ENCODE assay signal across 7 cellular contexts in genomic region chr19:1237027-1237659, GRCh38. TPM values are rescaled to one million over a fixed set of nuclear protein-coding genes. Genes with fewer than 3 reads are reported as not detected.
DNase-seq lines count a peak whose midpoint lies in the region; ATAC-seq, FAIRE-seq and TF ChIP-seq lines count a peak whose summit lies in the region.
"Had no signal": no experiment of that assay in that cellular context is flagged by ENCODE, and none has a peak within 500 bp of the region (broad histone marks: within the 10 kb centered on the region; RNA-seq: fewer than 3 reads in every experiment).

No MANE protein-coding gene starts in this region.

- H4K20me1 ChIP-seq in GM23248 (ENCODE audit: insufficient read depth) (no peaks in the 10 kb centered on the region), GM12878 (ENCODE audit: control insufficient read depth, insufficient read depth) (no peaks in the 10 kb centered on the region)

- no peak for TF ChIP-seq RAD21 in GM12878 (IDR thresholded peaks at IDR 0.05; ENCODE audit: insufficient read depth, low read depth, low read length)

- no peaks in the 10 kb centered on the region for H3K27me3 Mint-ChIP-seq in nephron progenitor cell (ENCODE audit: low read depth, poor library complexity)
- H3K27me3 Mint-ChIP-seq in CD8-positive, alpha-beta memory T cell = peaks cover 6 to 8% of the 10 kb centered on the region in 2 donors

- SMC1A ChIA-PET in GM12878 (lab: Charles Lee; ENCODE audit: uncharacterized antibody, unreplicated experiment) = no interaction called here

- peak overlapping the region; percentile 70 for H2AFZ ChIP-seq in GM23248
- H2AFZ ChIP-seq in GM12878 (ENCODE audit: control insufficient read depth, low read depth, low read length) = no peak overlapping the region

- no peak overlapping the region for H3K27ac Mint-ChIP-seq in nephron progenitor cell
- no peak overlapping the region for H3K27ac Mint-ChIP-seq in CD8-positive, alpha-beta memory T cell

- H3K9ac ChIP-seq in GM23248 (peak overlapping the region; percentile 76), GM12878 (ENCODE audit: control insufficient read depth, insufficient read depth, low read length) (no peak overlapping the region; the same call in 1 of the 2 replicates)

- RAD21 ChIA-PET in GM12878 (lab: Charles Lee; ENCODE audit: unreplicated experiment) = interaction anchor here (0.6 kb wide), 1 partner anchor 124 kb away, joined by 3 read pairs; no protein-coding TSS in a partner anchor

- no peak for ATAC-seq in GM12878
- ATAC-seq in omental fat pad (ENCODE audit: low FRiP score) = no peak
- no peak for ATAC-seq in HG02623 (IDR thresholded peaks at IDR 0.05; ENCODE audit: unreplicated experiment)

- H3K27me3 ChIP-seq in GM23248 (replicated peaks; ENCODE audit: insufficient read depth) (no peaks in the 10 kb centered on the region), GM12878 (replicated peaks in 1 of 2; ENCODE audit: control insufficient read depth in 2 of 2, insufficient read depth in 2 of 2, low read length in 1 of 2) (peaks cover 0 to 10% of the 10 kb centered on the region in 2 experiments; a peak in 3 of 4 replicates)
- no peaks in the 10 kb centered on the region for H3K27me3 ChIP-seq in CD8-positive, alpha-beta memory T cell (ENCODE audit: insufficient read depth, low read length, poor library complexity, severe bottlenecking)

- CTCF ChIA-PET in GM12878 (lab: Yijun Ruan, JAX) = no interaction called here
- CTCF ChIA-PET in CD8-positive, alpha-beta memory T cell (lab: Charles Lee) = no interaction called here

- H3K79me2 ChIP-seq in GM23248 (ENCODE audit: insufficient read depth) = peaks cover 9% of the 10 kb centered on the region
- H3K79me2 ChIP-seq in GM12878 (ENCODE audit: control insufficient read depth, insufficient read depth, low read length) = peaks cover 5% of the 10 kb centered on the region

- H3F3A ChIP-seq in GM23248 (ENCODE audit: insufficient read depth) = peaks cover 21% of the 10 kb centered on the region

- FAIRE-seq in GM12878 (lab: Jason Lieb, UNC) = no peak

- H3K4me1 ChIP-seq in GM23248 (ENCODE audit: insufficient read depth) (peaks cover 13% of the 10 kb centered on the region), GM12878 (ENCODE audit: control insufficient read depth, insufficient read depth, low read length) (peaks cover 8% of the 10 kb centered on the region; the same call in 1 of the 2 replicates)
- peaks cover 24% of the 10 kb centered on the region for H3K4me1 ChIP-seq in CD8-positive, alpha-beta memory T cell (ENCODE audit: insufficient read depth, low read length)

- no peak for TF ChIP-seq POLR2A in GM12878 (IDR thresholded peaks at IDR 0.05; ENCODE audit: low read depth, low read length)

- no TSS peak for BruUV-seq in GM12878 (replicated peaks; lab: Mats Ljungman, UMichigan)

- H3K36me3 ChIP-seq in GM23248 (ENCODE audit: low read depth) (no peaks in the 10 kb centered on the region), GM12878 (ENCODE audit: control insufficient read depth in 2 of 2, insufficient read depth in 2 of 2, low read length in 1 of 2) (no peaks in the 10 kb centered on the region)
- H3K36me3 ChIP-seq in CD8-positive, alpha-beta memory T cell (ENCODE audit: insufficient read depth, low read length) = no peaks in the 10 kb centered on the region

- H3K9me3 Mint-ChIP-seq in nephron progenitor cell = no peaks in the 10 kb centered on the region
- no peaks in the 10 kb centered on the region for H3K9me3 Mint-ChIP-seq in CD8-positive, alpha-beta memory T cell

- H3K9me3 ChIP-seq in GM23248 (ENCODE audit: low read depth) = no peaks in the 10 kb centered on the region
- no peaks in the 10 kb centered on the region; the same call in 2 of the 3 replicates for H3K9me3 ChIP-seq in GM12878 (replicated peaks; ENCODE audit: control insufficient read depth, insufficient read depth, low read length)
- no peaks in the 10 kb centered on the region for H3K9me3 ChIP-seq in CD8-positive, alpha-beta memory T cell (ENCODE audit: low read length)

- H3K4me3 ChIP-seq in GM23248 (peak overlapping the region; percentile 78), GM12878 (peak overlapping the region; percentile 36; the same call in 1 of the 2 replicates)
- no peak overlapping the region for H3K4me3 ChIP-seq in CD8-positive, alpha-beta memory T cell (ENCODE audit: low read length)

- POLR2A ChIA-PET in GM12878 (lab: Charles Lee) = interaction anchor here (0.6 kb wide), 1 partner anchor 150 kb away, joined by 3 read pairs; no protein-coding TSS in a partner anchor
- POLR2A ChIA-PET in CD8-positive, alpha-beta memory T cell (lab: Charles Lee) = no interaction called here

- H3K4me3 Mint-ChIP-seq in nephron progenitor cell = peak overlapping the region; percentile 75
- peak overlapping the region in 2 of 7 donors; percentile 34 to 59 for H3K4me3 Mint-ChIP-seq in CD8-positive, alpha-beta memory T cell

- TF ChIP-seq CTCF in GM12878 (IDR thresholded peaks at IDR 0.05 in 2 of 3, conservative IDR thresholded peaks at IDR 0.05 in 1 of 3; ENCODE audit: control insufficient read depth in 2 of 3, extremely low read depth in 1 of 3, insufficient read depth in 1 of 3, low read depth in 3 of 3, low read length in 3 of 3) (no peak), nephron progenitor cell (IDR thresholded peaks at IDR 0.05) (no peak), omental fat pad (IDR thresholded peaks at IDR 0.05) (no peak)

- no peaks in the 10 kb centered on the region for H3K36me3 Mint-ChIP-seq in nephron progenitor cell (ENCODE audit: low read depth)
- H3K36me3 Mint-ChIP-seq in CD8-positive, alpha-beta memory T cell = peaks cover 0 to 3% (median 0%) of the 10 kb centered on the region in 3 donors

- intact Hi-C loops in GM12878 (cut with micrococcal nuclease; ENCODE audit: unreplicated experiment) = no loop called here

- peak; percentile 62 for DNase-seq in GM23248
- no peak for DNase-seq in GM12878 (ENCODE audit: low read depth, low spot score)
- DNase-seq in nephron progenitor cell = peak; percentile 45
- DNase-seq in omental fat pad (ENCODE audit: low spot score) = no peak
- DNase-seq in CD8-positive, alpha-beta memory T cell = no peak

- H3K9me2 ChIP-seq in GM23248 (ENCODE audit: insufficient read depth) = no peaks in the 10 kb centered on the region

- TF ChIP-seq EP300 in GM12878 (IDR thresholded peaks at IDR 0.05; ENCODE audit: borderline replicate concordance in 1 of 2, control insufficient read depth in 1 of 2, low read depth in 2 of 2, low read length in 2 of 2) = no peak

- no peak overlapping the region for H3K27ac ChIP-seq in GM23248
- H3K27ac ChIP-seq in GM12878 (ENCODE audit: control insufficient read depth, insufficient read depth) = no peak overlapping the region
- no peak overlapping the region for H3K27ac ChIP-seq in CD8-positive, alpha-beta memory T cell (ENCODE audit: low read depth, low read length)

- in situ Hi-C loops in GM23248 (cut with MboI) = no loop called here
- in situ Hi-C loops in GM12878 (cut with MboI) = no loop called here

- 1% methylated on average over 18 to 56 of the region's 60 CpGs for WGBS in GM23248 (ENCODE audit: low coverage in 1 of 2, low lambda C conversion rate in 2 of 2, missing lambda C conversion rate in 2 of 2), 2 experiments
- 3% methylated on average over 29 of the region's 60 CpGs for WGBS in GM12878 (ENCODE audit: insufficient coverage, insufficient replicate concordance, low lambda C conversion rate, missing lambda C conversion rate)

- H3K4me1 Mint-ChIP-seq in nephron progenitor cell = peaks cover 26% of the 10 kb centered on the region
- H3K4me1 Mint-ChIP-seq in CD8-positive, alpha-beta memory T cell = peaks cover 16 to 35% (median 18%) of the 10 kb centered on the region in 3 donors

- H3K4me2 ChIP-seq in GM23248 (ENCODE audit: unreplicated experiment) (peak overlapping the region; percentile 74), GM12878 (ENCODE audit: control insufficient read depth, insufficient read depth) (peak overlapping the region; percentile 15; the same call in 1 of the 2 replicates)

RNA-seq across cellular contexts. Expression of gene CBARP, which starts 0.7 kb away (rescaled TPM):
- total RNA-seq in GM23248 (2014; rRNA removed; shearing (Covaris generic)) = 2.7 and 4.5 TPM in 2 replicates
- 0.29 and 0.41 TPM in 2 replicates for polyA plus RNA-seq in GM23248 (2016; fragmentation: Nextera tagmentation; extraction: Ambion mirVana)
- 1.2 and 1.3 TPM in 2 replicates for total RNA-seq in GM12878 (2013; cell fraction: nucleolus; rRNA removed)
- 0.44 and 0.51 TPM in 2 replicates for total RNA-seq in GM12878 (2014; rRNA removed)
- total RNA-seq in GM12878 (2014; rRNA removed; fragmentation: Illumina TruSeq; extraction: Trizol) = 0.05 and 0.09 TPM in 2 replicates
- 0.59 and 0.61 TPM in 2 replicates for total RNA-seq in GM12878 (2021)
- 0.12 TPM for polyA plus RNA-seq in GM12878 (2011; ENCODE audit: low read depth)
- 0.03 and 0.04 TPM in 2 replicates for polyA plus RNA-seq in GM12878 (2011; rRNA removed)
- 0.09 and 0.28 TPM in 2 replicates for polyA plus RNA-seq in GM12878 (2011; cell fraction: cytosol; rRNA removed)
- polyA plus RNA-seq in GM12878 (2011; cell fraction: nucleus; rRNA removed) = 2.0 and 2.3 TPM in 2 replicates
- 1.2 and 1.9 TPM in 2 replicates for polyA plus RNA-seq in GM12878 (2012)
- 0.04 TPM in 1 of 2 replicates, not detected in the other for polyA plus RNA-seq in GM12878 (2014; fragmentation: Illumina TruSeq; extraction: Trizol)
- polyA plus RNA-seq in GM12878 (2014; fragmentation: Nextera tagmentation; extraction: Ambion mirVana) = not detected
- polyA plus RNA-seq in GM12878 (2014; rRNA removed) = 0.55 and 0.93 TPM in 2 replicates
- polyA plus RNA-seq in GM12878 (2016; fragmentation: Nextera tagmentation; extraction: Ambion mirVana) = under 1 TPM in 1 of 2 experiments, not detected in 1; 0.18 TPM
- polyA minus RNA-seq in GM12878 (2011; rRNA and poly(A)+ RNA removed) = not detected in 2 replicates
- 0.83 TPM in 1 of 2 replicates, not detected in the other for polyA minus RNA-seq in GM12878 (2011; cell fraction: cytosol; rRNA and poly(A)+ RNA removed)
- polyA minus RNA-seq in GM12878 (2011; cell fraction: nucleus; rRNA and poly(A)+ RNA removed) = 0.19 TPM in 1 of 2 replicates, not detected in the other
- total RNA-seq in omental fat pad = 10 to 100 TPM in 1 of 4 donors, 1 to 10 TPM in 1, under 1 TPM in 1, not detected in 1; 0.63 to 19.6 (median 2.2) TPM
- under 1 TPM; 0.22 to 0.80 TPM for total RNA-seq in CD8-positive, alpha-beta memory T cell
- polyA plus RNA-seq in CD8-positive, alpha-beta memory T cell = not detected
- total RNA-seq: mononuclear cell had no signal

RNA-seq across cellular contexts. Expression of gene ATP5F1D, which starts 4.4 kb away (rescaled TPM):
- 27.4 and 38.9 TPM in 2 replicates for total RNA-seq in GM23248 (2014; rRNA removed; shearing (Covaris generic))
- 287 and 290 TPM in 2 replicates for polyA plus RNA-seq in GM23248 (2016; fragmentation: Nextera tagmentation; extraction: Ambion mirVana)
- total RNA-seq in GM12878 (2013; cell fraction: nucleolus; rRNA removed) = 14.2 and 16.6 TPM in 2 replicates
- 45.8 and 52.5 TPM in 2 replicates for total RNA-seq in GM12878 (2014; rRNA removed)
- 18.9 and 23.6 TPM in 2 replicates for total RNA-seq in GM12878 (2014; rRNA removed; fragmentation: Illumina TruSeq; extraction: Trizol)
- total RNA-seq in GM12878 (2021) = 304 and 305 TPM in 2 replicates
- 34.8 TPM for polyA plus RNA-seq in GM12878 (2011; ENCODE audit: low read depth)
- 18.5 and 46.6 TPM in 2 replicates for polyA plus RNA-seq in GM12878 (2011; rRNA removed)
- polyA plus RNA-seq in GM12878 (2011; cell fraction: cytosol; rRNA removed) = 109 and 189 TPM in 2 replicates
- 95.0 and 142 TPM in 2 replicates for polyA plus RNA-seq in GM12878 (2011; cell fraction: nucleus; rRNA removed)
- polyA plus RNA-seq in GM12878 (2012) = 163 and 185 TPM in 2 replicates
- 1.4 and 12.8 TPM in 2 replicates for polyA plus RNA-seq in GM12878 (2014; fragmentation: Illumina TruSeq; extraction: Trizol)
- polyA plus RNA-seq in GM12878 (2014; fragmentation: Nextera tagmentation; extraction: Ambion mirVana) = 10 to 100 TPM in 1 of 2 experiments, 1 to 10 TPM in 1; 7.2 to 45.0 TPM
- 179 and 216 TPM in 2 replicates for polyA plus RNA-seq in GM12878 (2014; rRNA removed)
- polyA plus RNA-seq in GM12878 (2016; fragmentation: Nextera tagmentation; extraction: Ambion mirVana) = 100 to 1,000 TPM; 355 to 357 TPM
- 38.4 and 79.7 TPM in 2 replicates for polyA minus RNA-seq in GM12878 (2011; rRNA and poly(A)+ RNA removed)
- polyA minus RNA-seq in GM12878 (2011; cell fraction: cytosol; rRNA and poly(A)+ RNA removed) = 73.8 and 96.8 TPM in 2 replicates
- polyA minus RNA-seq in GM12878 (2011; cell fraction: nucleus; rRNA and poly(A)+ RNA removed) = 21.4 and 39.0 TPM in 2 replicates
- 10 to 100 TPM; 46.4 to 76.0 (median 60.2) TPM for total RNA-seq in omental fat pad
- 100 to 1,000 TPM; 179 to 180 TPM for total RNA-seq in CD8-positive, alpha-beta memory T cell
- polyA plus RNA-seq in CD8-positive, alpha-beta memory T cell = 271 TPM

RNA-seq across cellular contexts. Expression of gene MIDN, which starts 11.2 kb away (rescaled TPM):
- 9.4 and 18.5 TPM in 2 replicates for total RNA-seq in GM23248 (2014; rRNA removed; shearing (Covaris generic))
- polyA plus RNA-seq in GM23248 (2016; fragmentation: Nextera tagmentation; extraction: Ambion mirVana) (3.1 and 4.0 TPM in 2 replicates), GM12878 (2011; rRNA removed) (7.6 and 12.2 TPM in 2 replicates), GM12878 (2014; fragmentation: Illumina TruSeq; extraction: Trizol) (4.2 and 7.9 TPM in 2 replicates), GM12878 (2014; fragmentation: Nextera tagmentation; extraction: Ambion mirVana) (under 1 TPM; 0.38 to 0.63 TPM), GM12878 (2014; rRNA removed) (30.9 and 33.7 TPM in 2 replicates), GM12878 (2016; fragmentation: Nextera tagmentation; extraction: Ambion mirVana) (1 to 10 TPM; 2.3 TPM)
- total RNA-seq in GM12878 (2013; cell fraction: nucleolus; rRNA removed) = 69.3 and 73.1 TPM in 2 replicates
- total RNA-seq in GM12878 (2014; rRNA removed) (6.1 and 8.4 TPM in 2 replicates), GM12878 (2014; rRNA removed; fragmentation: Illumina TruSeq; extraction: Trizol) (6.5 and 7.0 TPM in 2 replicates), GM12878 (2021) (51.5 and 52.3 TPM in 2 replicates), omental fat pad (10 to 100 TPM; 24.5 to 68.6 (median 44.1) TPM)
- polyA plus RNA-seq in GM12878 (2011; ENCODE audit: low read depth) = 6.0 TPM
- 24.2 and 29.5 TPM in 2 replicates for polyA plus RNA-seq in GM12878 (2011; cell fraction: cytosol; rRNA removed)
- 102 and 129 TPM in 2 replicates for polyA plus RNA-seq in GM12878 (2011; cell fraction: nucleus; rRNA removed)
- 26.6 and 35.6 TPM in 2 replicates for polyA plus RNA-seq in GM12878 (2012)
- polyA minus RNA-seq in GM12878 (2011; rRNA and poly(A)+ RNA removed) = 2.3 and 11.8 TPM in 2 replicates
- 21.7 and 23.8 TPM in 2 replicates for polyA minus RNA-seq in GM12878 (2011; cell fraction: cytosol; rRNA and poly(A)+ RNA removed)
- 29.9 and 46.6 TPM in 2 replicates for polyA minus RNA-seq in GM12878 (2011; cell fraction: nucleus; rRNA and poly(A)+ RNA removed)
- total RNA-seq in CD8-positive, alpha-beta memory T cell = 10 to 100 TPM; 39.8 to 45.3 TPM
- 14.6 TPM for polyA plus RNA-seq in CD8-positive, alpha-beta memory T cell

RNA-seq across cellular contexts. Expression of gene STK11, which starts 31.6 kb away (rescaled TPM):
- 64.1 and 66.5 TPM in 2 replicates for total RNA-seq in GM23248 (2014; rRNA removed; shearing (Covaris generic))
- 4.3 and 4.6 TPM in 2 replicates for polyA plus RNA-seq in GM23248 (2016; fragmentation: Nextera tagmentation; extraction: Ambion mirVana)
- 65.3 and 74.4 TPM in 2 replicates for total RNA-seq in GM12878 (2013; cell fraction: nucleolus; rRNA removed)
- 62.0 and 65.7 TPM in 2 replicates for total RNA-seq in GM12878 (2014; rRNA removed)
- total RNA-seq in GM12878 (2014; rRNA removed; fragmentation: Illumina TruSeq; extraction: Trizol) = 30.7 and 34.3 TPM in 2 replicates
- total RNA-seq in GM12878 (2021) = 64.6 and 71.0 TPM in 2 replicates
- polyA plus RNA-seq in GM12878 (2011; ENCODE audit: low read depth) = 10.6 TPM
- polyA plus RNA-seq in GM12878 (2011; rRNA removed) = 30.2 and 31.3 TPM in 2 replicates
- polyA plus RNA-seq in GM12878 (2011; cell fraction: cytosol; rRNA removed) = 35.3 and 63.5 TPM in 2 replicates
- polyA plus RNA-seq in GM12878 (2011; cell fraction: nucleus; rRNA removed) = 132 and 164 TPM in 2 replicates
- polyA plus RNA-seq in GM12878 (2012) = 35.5 and 36.4 TPM in 2 replicates
- polyA plus RNA-seq in GM12878 (2014; fragmentation: Illumina TruSeq; extraction: Trizol) = 8.5 and 16.3 TPM in 2 replicates
- polyA plus RNA-seq in GM12878 (2014; fragmentation: Nextera tagmentation; extraction: Ambion mirVana) = under 1 TPM; 0.33 to 0.74 TPM
- 57.0 and 69.5 TPM in 2 replicates for polyA plus RNA-seq in GM12878 (2014; rRNA removed)
- 1 to 10 TPM; 4.9 to 5.4 TPM for polyA plus RNA-seq in GM12878 (2016; fragmentation: Nextera tagmentation; extraction: Ambion mirVana)
- 31.5 and 37.9 TPM in 2 replicates for polyA minus RNA-seq in GM12878 (2011; rRNA and poly(A)+ RNA removed)
- 19.5 and 22.7 TPM in 2 replicates for polyA minus RNA-seq in GM12878 (2011; cell fraction: cytosol; rRNA and poly(A)+ RNA removed)
- 19.9 and 33.8 TPM in 2 replicates for polyA minus RNA-seq in GM12878 (2011; cell fraction: nucleus; rRNA and poly(A)+ RNA removed)
- 10 to 100 TPM; 38.0 to 48.4 (median 44.2) TPM for total RNA-seq in omental fat pad
- 10 to 100 TPM; 66.9 to 69.7 TPM for total RNA-seq in CD8-positive, alpha-beta memory T cell
- 37.0 TPM for polyA plus RNA-seq in CD8-positive, alpha-beta memory T cell

RNA-seq across cellular contexts. Expression of gene CIRBP, which starts 32.0 kb away (rescaled TPM):
- total RNA-seq in GM23248 (2014; rRNA removed; shearing (Covaris generic)) = 239 and 392 TPM in 2 replicates
- 163 and 185 TPM in 2 replicates for polyA plus RNA-seq in GM23248 (2016; fragmentation: Nextera tagmentation; extraction: Ambion mirVana)
- 275 and 320 TPM in 2 replicates for total RNA-seq in GM12878 (2013; cell fraction: nucleolus; rRNA removed)
- 216 and 225 TPM in 2 replicates for total RNA-seq in GM12878 (2014; rRNA removed)
- total RNA-seq in GM12878 (2014; rRNA removed; fragmentation: Illumina TruSeq; extraction: Trizol) = 228 and 243 TPM in 2 replicates
- total RNA-seq in GM12878 (2021) = 264 and 284 TPM in 2 replicates
- 115 TPM for polyA plus RNA-seq in GM12878 (2011; ENCODE audit: low read depth)
- 153 and 253 TPM in 2 replicates for polyA plus RNA-seq in GM12878 (2011; rRNA removed)
- 253 and 279 TPM in 2 replicates for polyA plus RNA-seq in GM12878 (2011; cell fraction: cytosol; rRNA removed)
- polyA plus RNA-seq in GM12878 (2011; cell fraction: nucleus; rRNA removed) = 892 and 1,145 TPM in 2 replicates
- polyA plus RNA-seq in GM12878 (2012) = 254 and 374 TPM in 2 replicates
- polyA plus RNA-seq in GM12878 (2014; fragmentation: Illumina TruSeq; extraction: Trizol) = 152 and 313 TPM in 2 replicates
- polyA plus RNA-seq in GM12878 (2014; fragmentation: Nextera tagmentation; extraction: Ambion mirVana) = 10 to 100 TPM; 27.6 to 52.4 TPM
- 335 and 370 TPM in 2 replicates for polyA plus RNA-seq in GM12878 (2014; rRNA removed)
- 100 to 1,000 TPM; 162 to 166 TPM for polyA plus RNA-seq in GM12878 (2016; fragmentation: Nextera tagmentation; extraction: Ambion mirVana)
- 50.8 and 65.0 TPM in 2 replicates for polyA minus RNA-seq in GM12878 (2011; rRNA and poly(A)+ RNA removed)
- polyA minus RNA-seq in GM12878 (2011; cell fraction: cytosol; rRNA and poly(A)+ RNA removed) = 44.4 and 56.1 TPM in 2 replicates
- 81.2 and 108 TPM in 2 replicates for polyA minus RNA-seq in GM12878 (2011; cell fraction: nucleus; rRNA and poly(A)+ RNA removed)
- total RNA-seq in omental fat pad = 100 to 1,000 TPM; 292 to 484 (median 372) TPM
- total RNA-seq in CD8-positive, alpha-beta memory T cell = 100 to 1,000 TPM; 253 to 258 TPM
- 238 TPM for polyA plus RNA-seq in CD8-positive, alpha-beta memory T cell

Comparison
In these comparisons a context has a peak if more than half of its experiments do, and no peak if none do; other contexts are left out.
1. DNase-seq: peak in GM23248 (single experiment) and nephron progenitor cell (single experiment); none in GM12878 (single experiment), omental fat pad (single experiment) and CD8-positive, alpha-beta memory T cell (0 of 5).